In the genomic region with DNA sequence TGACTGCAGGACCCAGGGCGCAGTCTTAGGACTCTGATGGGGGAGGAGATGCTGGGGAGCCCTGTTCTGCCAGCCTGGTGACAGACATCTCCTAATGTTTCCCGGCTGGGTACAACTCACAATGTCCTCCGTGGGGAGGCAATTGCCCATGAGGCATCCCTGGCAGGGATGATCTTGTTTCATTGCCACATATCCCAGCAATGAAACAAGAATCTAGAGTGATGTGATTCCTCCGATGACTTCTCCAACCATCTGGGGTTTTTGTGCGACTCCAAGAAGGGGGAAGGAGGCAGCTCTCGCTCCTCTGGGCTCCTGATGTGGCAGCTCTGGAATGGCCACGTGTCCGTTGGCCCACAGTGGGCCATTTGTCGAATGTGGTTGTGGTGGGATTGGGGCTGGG, we compare ENCODE assay signal across 21 cellular contexts.
A peak's percentile ranks its signal among the peaks of the same experiment; 100 is the strongest.
DNase-seq lines count a peak whose midpoint lies in the region; ATAC-seq and TF ChIP-seq lines count a peak whose summit lies in the region.
"Had no signal": no experiment of that assay in that cellular context is flagged by ENCODE, and none has a peak within 500 bp of the region (broad histone marks: within the 10 kb centered on the region; RNA-seq: fewer than 3 reads in every experiment).

No MANE protein-coding gene starts in this region.

- H2AFZ ChIP-seq in GM23248, result no peak overlapping the region

- no peaks in the 10 kb centered on the region for H3K27me3 ChIP-seq in GM23248 (replicated peaks; ENCODE audit: insufficient read depth)
- no peaks in the 10 kb centered on the region for H3K27me3 ChIP-seq in esophagus squamous epithelium
- H3K27me3 ChIP-seq: foreskin keratinocyte had no signal

- no peaks in the 10 kb centered on the region for H3K27me3 Mint-ChIP-seq in progenitor cell of endocrine pancreas
- H3K27me3 Mint-ChIP-seq: activated T-cell treated with anti-CD3 and anti-CD28 coated beads, Interleukin-2, amount 50 U/mL, for 24 hours; B cell had no signal

- intact Hi-C loops in esophagus squamous epithelium (cut with DNase I), result no loop called here

- H3K4me3 ChIP-seq in GM23248 (no peak overlapping the region), esophagus squamous epithelium (no peak overlapping the region)
- H3K4me3 ChIP-seq: mucosa of descending colon, SK-N-MC had no signal

- DNase-seq in C1 segment of cervical spinal cord (lab: John Stamatoyannopoulos, UW) (peak in 9 of 14 donors; percentile 27 to 69 (median 47)), GM23248 (peak; percentile 96), esophagus squamous epithelium (lab: John Stamatoyannopoulos, UW) (no peak), progenitor cell of endocrine pancreas (ENCODE audit: low spot score, unreplicated experiment) (no peak), GM19240 (ENCODE audit: insufficient read length, low spot score) (no peak), NCI-H2171 (lab: John Stamatoyannopoulos, UW) (no peak)
- no peak for DNase-seq in stimulated activated CD4-positive, alpha-beta T cell treated with anti-CD3 and anti-CD28 coated beads, Interleukin-2, amount 100 ng/mL, for 48 hours
- DNase-seq: activated CD4-positive, alpha-beta T cell treated with anti-CD3 and anti-CD28 coated beads, Interleukin-2, amount 50 U/mL, for 1 hour; activated T-cell treated with anti-CD3 and anti-CD28 coated beads, Interleukin-2, amount 50 U/mL, for 24 hours; effector CD4-positive, alpha-beta T cell; foreskin keratinocyte; H7; left cardiac atrium; mucosa of descending colon; NCI-H1048; NCI-H69; stimulated activated CD4-positive, alpha-beta T cell treated with anti-CD3 and anti-CD28 coated beads, Interleukin-4, amount 100 ng/mL, for 1 hour had no signal

- no peak overlapping the region for H3K4me3 Mint-ChIP-seq in progenitor cell of endocrine pancreas (ENCODE audit: low read depth)
- H3K4me3 Mint-ChIP-seq: activated T-cell treated with anti-CD3 and anti-CD28 coated beads, Interleukin-2, amount 50 U/mL, for 24 hours; B cell had no signal

- TF ChIP-seq POLR2A in esophagus squamous epithelium (IDR thresholded peaks at IDR 0.05), result no peak

- H3K27ac Mint-ChIP-seq in progenitor cell of endocrine pancreas, result peak overlapping the region; percentile 47
- H3K27ac Mint-ChIP-seq: activated T-cell treated with anti-CD3 and anti-CD28 coated beads, Interleukin-2, amount 50 U/mL, for 24 hours; B cell had no signal

- peaks cover 3% of the 10 kb centered on the region for H3K36me3 Mint-ChIP-seq in progenitor cell of endocrine pancreas (ENCODE audit: insufficient read depth)

- WGBS in GM23248 (ENCODE audit: low coverage in 1 of 2, low lambda C conversion rate in 2 of 2, missing lambda C conversion rate in 2 of 2), 2 experiments, result 8% methylated on average over 9 of the region's 9 CpGs
- 62 to 86% methylated on average over 2 to 5 of the region's 9 CpGs for WGBS in esophagus squamous epithelium, 2 donors

- H3K4me1 Mint-ChIP-seq in progenitor cell of endocrine pancreas (ENCODE audit: low read depth), result peaks cover 35% of the 10 kb centered on the region

- H3K9me2 ChIP-seq in GM23248 (ENCODE audit: insufficient read depth), result no peaks in the 10 kb centered on the region

- H3K4me1 ChIP-seq in GM23248 (ENCODE audit: insufficient read depth) (peaks cover 76% of the 10 kb centered on the region), esophagus squamous epithelium (peaks cover 49 to 100% (median 50%) of the 10 kb centered on the region in 3 donors)

- ATAC-seq in HG03135 (IDR thresholded peaks at IDR 0.05; ENCODE audit: unreplicated experiment), result no peak
- ATAC-seq: foreskin keratinocyte, left cardiac atrium, mucosa of descending colon had no signal

- H3K9me3 ChIP-seq in GM23248 (ENCODE audit: low read depth), result no peaks in the 10 kb centered on the region
- no peaks in the 10 kb centered on the region for H3K9me3 ChIP-seq in esophagus squamous epithelium
- H3K9me3 ChIP-seq: mucosa of descending colon had no signal

- peak overlapping the region; percentile 70 for H3K9ac ChIP-seq in GM23248
- H3K9ac ChIP-seq: KMS-11 had no signal

- no peaks in the 10 kb centered on the region for H3K9me3 Mint-ChIP-seq in progenitor cell of endocrine pancreas (ENCODE audit: low read depth)
- H3K9me3 Mint-ChIP-seq: activated T-cell treated with anti-CD3 and anti-CD28 coated beads, Interleukin-2, amount 50 U/mL, for 24 hours had no signal

- H3K27ac ChIP-seq in GM23248 (peak overlapping the region; percentile 96), esophagus squamous epithelium (peak overlapping the region; percentile 37 to 87 (median 80))
- H3K27ac ChIP-seq: foreskin keratinocyte, KMS-11, SK-N-MC had no signal

- in situ Hi-C loops in GM23248 (cut with MboI), result no loop called here

- TF ChIP-seq CTCF in esophagus squamous epithelium (IDR thresholded peaks at IDR 0.05), result no peak
- TF ChIP-seq CTCF in progenitor cell of endocrine pancreas (IDR thresholded peaks at IDR 0.05; ENCODE audit: unreplicated experiment), result no peak

- peak overlapping the region; percentile 42 for H3K4me2 ChIP-seq in GM23248 (ENCODE audit: unreplicated experiment)
- H3K4me2 ChIP-seq: KMS-11 had no signal

- H3K36me3 ChIP-seq in GM23248 (ENCODE audit: low read depth), result no peaks in the 10 kb centered on the region
- H3K36me3 ChIP-seq in esophagus squamous epithelium, result peaks cover 0 to 24% (median 0%) of the 10 kb centered on the region in 3 donors

- H3F3A ChIP-seq in GM23248 (ENCODE audit: insufficient read depth), result peaks cover 34% of the 10 kb centered on the region

- no peaks in the 10 kb centered on the region for H4K20me1 ChIP-seq in GM23248 (ENCODE audit: insufficient read depth)

- H3K79me2 ChIP-seq in GM23248 (ENCODE audit: insufficient read depth), result peaks cover 88% of the 10 kb centered on the region

Comparison
In these comparisons a context has a peak if more than half of its experiments do, and no peak if none do; other contexts are left out.
1. DNase-seq: peak in C1 segment of cervical spinal cord (9 of 14) and GM23248 (single experiment); none in esophagus squamous epithelium (single experiment), progenitor cell of endocrine pancreas (single experiment), stimulated activated CD4-positive, alpha-beta T cell treated with anti-CD3 and anti-CD28 coated beads, Interleukin-2, amount 100 ng/mL, for 48 hours (0 of 2), GM19240 (single experiment) and NCI-H2171 (single experiment).